ENCODE assay signal across 11 cellular contexts in the genomic region with DNA sequence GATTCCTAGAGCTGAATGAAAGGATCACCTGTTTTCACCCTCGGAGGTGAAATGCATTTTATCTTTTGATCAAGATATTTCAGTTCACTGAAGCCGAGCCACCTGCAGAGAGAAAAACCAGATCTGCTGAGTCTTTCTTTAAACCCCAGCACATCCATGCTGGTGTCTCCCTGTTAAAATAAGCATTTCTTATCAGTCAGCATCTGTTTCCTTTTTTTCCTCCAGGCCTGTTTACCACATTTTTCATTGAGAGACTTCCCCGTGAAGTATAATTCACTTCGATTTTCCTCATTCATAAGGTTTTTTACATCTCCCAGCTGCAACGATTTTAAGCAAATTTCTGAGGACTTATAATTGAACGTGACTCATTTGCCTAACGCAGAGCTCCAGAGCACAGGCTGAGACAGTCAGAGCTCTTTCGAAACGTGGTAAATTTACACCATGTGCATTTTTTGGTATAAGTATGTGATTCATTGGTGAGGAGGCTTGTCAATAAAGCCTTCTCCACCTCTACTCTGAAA.
A peak's percentile ranks its signal among the peaks of the same experiment; 100 is the strongest.
DNase-seq lines count a peak whose midpoint lies in the region; ATAC-seq, FAIRE-seq and TF ChIP-seq lines count a peak whose summit lies in the region.
"Had no signal": no experiment of that assay in that cellular context is flagged by ENCODE, and none has a peak within 500 bp of the region (broad histone marks: within the 10 kb centered on the region; RNA-seq: fewer than 3 reads in every experiment).

No MANE protein-coding gene starts in this region.

- no peaks in the 10 kb centered on the region for H3K36me3 Mint-ChIP-seq in natural killer cell

- H3K79me1 ChIP-seq in mesendoderm (ENCODE audit: low read length): no peaks in the 10 kb centered on the region

- H3K4me3 ChIP-seq in BLaER1: no peak overlapping the region
- H3K4me3 ChIP-seq in bronchial epithelial cell (ENCODE audit: low read depth, low read length): no peak overlapping the region
- no peak overlapping the region for H3K4me3 ChIP-seq in mesendoderm (ENCODE audit: low read length)
- H3K4me3 ChIP-seq in gastroesophageal sphincter: no peak overlapping the region

- H3K27me3 ChIP-seq in BLaER1: no peaks in the 10 kb centered on the region
- no peaks in the 10 kb centered on the region for H3K27me3 ChIP-seq in bronchial epithelial cell (ENCODE audit: control insufficient read depth, insufficient read depth, low read length)
- no peaks in the 10 kb centered on the region for H3K27me3 ChIP-seq in mesendoderm (ENCODE audit: insufficient read depth, low read length, poor library complexity)
- H3K27me3 ChIP-seq in gastroesophageal sphincter: no peaks in the 10 kb centered on the region

- H3K23ac ChIP-seq in mesendoderm (ENCODE audit: low read length): no peak overlapping the region

- TF ChIP-seq CTCF in bronchial epithelial cell (IDR thresholded peaks at IDR 0.05; ENCODE audit: insufficient read depth, low read length, severe bottlenecking) (no peak), natural killer cell (IDR thresholded peaks at IDR 0.05) (no peak), gastroesophageal sphincter (IDR thresholded peaks at IDR 0.05) (no peak)

- H3K9ac ChIP-seq in BLaER1 (no peak overlapping the region), mesendoderm (ENCODE audit: low read length) (no peak overlapping the region)

- H3K4ac ChIP-seq in mesendoderm (ENCODE audit: low read depth, low read length): no peak overlapping the region

- H3K4me1 ChIP-seq in BLaER1: peaks cover 11% of the 10 kb centered on the region
- peaks cover 2% of the 10 kb centered on the region for H3K4me1 ChIP-seq in mesendoderm (ENCODE audit: control insufficient read depth, low read depth, low read length)
- H3K4me1 ChIP-seq in gastroesophageal sphincter: no peaks in the 10 kb centered on the region

- DNase-seq in LHCN-M2 (ENCODE audit: low read depth) (peak; percentile 83), bronchial epithelial cell (ENCODE audit: low read depth) (peak; percentile 86), mesendoderm (peak; percentile 71), natural killer cell (no peak)
- DNase-seq: activated naive CD4-positive, alpha-beta T cell; glutamatergic neuron; NCI-H345 had no signal

- H3K4me2 ChIP-seq in BLaER1 (peak overlapping the region; percentile 36; the same call in 1 of the 2 replicates), mesendoderm (ENCODE audit: low read length) (no peak overlapping the region)

- H3K4me3 Mint-ChIP-seq in natural killer cell: no peak overlapping the region

- H2AK5ac ChIP-seq in mesendoderm (ENCODE audit: low read length): no peak overlapping the region

- no peaks in the 10 kb centered on the region for H3K4me1 Mint-ChIP-seq in natural killer cell

- no peak overlapping the region for H4K5ac ChIP-seq in mesendoderm (ENCODE audit: low read length)

- H3K9me3 ChIP-seq in BLaER1 (no peaks in the 10 kb centered on the region), gastroesophageal sphincter (no peaks in the 10 kb centered on the region)

- WGBS in mesendoderm (ENCODE audit: extremely low coverage, insufficient coverage, low lambda C conversion rate): no CpG with 5 or more reads among the region's 9 CpGs
- 35 to 57% methylated on average over 9 of the region's 9 CpGs for WGBS in gastroesophageal sphincter (ENCODE audit: low coverage in 1 of 2), 2 donors

- ATAC-seq in GM18505 (IDR thresholded peaks at IDR 0.05; ENCODE audit: unreplicated experiment): no peak
- no peak for ATAC-seq in GM19023 (IDR thresholded peaks at IDR 0.05; ENCODE audit: unreplicated experiment)
- ATAC-seq in natural killer cell: no peak
- ATAC-seq in gastroesophageal sphincter: no peak

- H3K9me3 Mint-ChIP-seq in natural killer cell: no peaks in the 10 kb centered on the region

- no peaks in the 10 kb centered on the region for H3K79me2 ChIP-seq in mesendoderm (ENCODE audit: control insufficient read depth, insufficient read depth, low read length)

- no peak overlapping the region for H3K27ac ChIP-seq in BLaER1
- H3K27ac ChIP-seq in mesendoderm (ENCODE audit: low read depth, low read length): peak overlapping the region; percentile 36
- no peak overlapping the region for H3K27ac ChIP-seq in gastroesophageal sphincter

- H2BK15ac ChIP-seq in mesendoderm (replicated peaks; ENCODE audit: low read depth): no peak overlapping the region

- H3K36me3 ChIP-seq in BLaER1: no peaks in the 10 kb centered on the region
- no peaks in the 10 kb centered on the region for H3K36me3 ChIP-seq in bronchial epithelial cell (ENCODE audit: control insufficient read depth, insufficient read depth, low read length)
- no peaks in the 10 kb centered on the region for H3K36me3 ChIP-seq in mesendoderm (ENCODE audit: control insufficient read depth, insufficient read depth, low read length)
- no peaks in the 10 kb centered on the region for H3K36me3 ChIP-seq in gastroesophageal sphincter

- no peak overlapping the region for H4K8ac ChIP-seq in mesendoderm (ENCODE audit: low read depth, low read length)

- no peak for TF ChIP-seq EP300 in gastroesophageal sphincter (IDR thresholded peaks at IDR 0.05)

- H2BK5ac ChIP-seq in mesendoderm (ENCODE audit: low read length): no peak overlapping the region

- TF ChIP-seq POLR2A in GM18505 (IDR thresholded peaks at IDR 0.05; ENCODE audit: borderline replicate concordance, extremely low read depth, insufficient read depth, insufficient read length): no peak
- TF ChIP-seq POLR2A in gastroesophageal sphincter (IDR thresholded peaks at IDR 0.05): no peak

- no peak for FAIRE-seq in bronchial epithelial cell (lab: Jason Lieb, UNC)

- no peak overlapping the region for H3K56ac ChIP-seq in mesendoderm (ENCODE audit: low read length)

- intact Hi-C loops in natural killer cell (cut with micrococcal nuclease): no loop called here

- no peak overlapping the region for H3K27ac Mint-ChIP-seq in natural killer cell

- peaks cover 18% of the 10 kb centered on the region in 2 donors for H3K27me3 Mint-ChIP-seq in natural killer cell (ENCODE audit: low read depth in 2 of 2)

- H2BK120ac ChIP-seq in mesendoderm (ENCODE audit: low read depth, low read length): no peak overlapping the region

- no peaks in the 10 kb centered on the region for H4K20me1 ChIP-seq in BLaER1

- no peak overlapping the region for H3K18ac ChIP-seq in mesendoderm (ENCODE audit: low read length)
